Comparison of ENCODE assay signal across 9 cellular contexts in genomic region chr10:69413221-69413865, GRCh38. TPM values are rescaled to one million over a fixed set of nuclear protein-coding genes. Genes with fewer than 3 reads are reported as not detected.
DNase-seq lines count a peak whose midpoint lies in the region; FAIRE-seq and TF ChIP-seq lines count a peak whose summit lies in the region.
"Had no signal": no experiment of that assay in that cellular context is flagged by ENCODE, and none has a peak within 500 bp of the region (broad histone marks: within the 10 kb centered on the region; RNA-seq: fewer than 3 reads in every experiment).

No MANE protein-coding gene starts in this region.

- peak; percentile 51 for FAIRE-seq in G401.6 (lab: Jason Lieb, UNC)

- intact Hi-C loops in vagina (cut with DNase I) = loop anchor here (10.0 kb wide), 1 partner anchor 409 kb away; no protein-coding TSS in a partner anchor
- intact Hi-C loops in activated T-helper 1 cell treated with anti-CD3 and anti-CD28 coated beads, Interleukin-12 subunit alpha, Interleukin-12 subunit beta, Interleukin-2, Interleukin-4 antibody, amounts not matched to agents 30 ng/mL and 10 ng/mL and 1 ng/mL, durations not matched to agents 14 hours and 24 hours and 36 hours (cut with micrococcal nuclease) = no loop called here

- H3K4me3 ChIP-seq in mesendoderm (ENCODE audit: low read length) (no peak overlapping the region), vagina (peak overlapping the region in 1 of 2 donors; percentile 1)

- no peak overlapping the region for H4K8ac ChIP-seq in mesendoderm (ENCODE audit: low read depth, low read length)

- H3K4me1 ChIP-seq in mesendoderm (ENCODE audit: control insufficient read depth, low read depth, low read length) (no peaks in the 10 kb centered on the region), vagina (peaks cover 13% of the 10 kb centered on the region)

- H3K9ac ChIP-seq in mesendoderm (ENCODE audit: low read length) = no peak overlapping the region

- H3K27ac Mint-ChIP-seq in activated T-helper 1 cell treated with anti-CD3 and anti-CD28 coated beads, Interleukin-12 subunit alpha, Interleukin-12 subunit beta, Interleukin-2, Interleukin-4 antibody, amounts not matched to agents 30 ng/mL and 10 ng/mL and 1 ng/mL, durations not matched to agents 14 hours and 24 hours and 36 hours = no peak overlapping the region
- H3K27ac Mint-ChIP-seq: T-cell had no signal

- H2BK120ac ChIP-seq in mesendoderm (ENCODE audit: low read depth, low read length) = no peak overlapping the region

- no peak overlapping the region for H2BK5ac ChIP-seq in mesendoderm (ENCODE audit: low read length)

- no peak overlapping the region for H3K4me3 Mint-ChIP-seq in activated T-helper 1 cell treated with anti-CD3 and anti-CD28 coated beads, Interleukin-12 subunit alpha, Interleukin-12 subunit beta, Interleukin-2, Interleukin-4 antibody, amounts not matched to agents 30 ng/mL and 10 ng/mL and 1 ng/mL, durations not matched to agents 14 hours and 24 hours and 36 hours
- H3K4me3 Mint-ChIP-seq: T-cell had no signal

- H3K27me3 ChIP-seq in mesendoderm (ENCODE audit: insufficient read depth, low read length, poor library complexity) (no peaks in the 10 kb centered on the region), vagina (no peaks in the 10 kb centered on the region)

- DNase-seq in SW480 (ENCODE audit: low spot score) (peak; percentile 17), epidermal melanocyte (ENCODE audit: insufficient read length, low spot score) (peak; percentile 51), mesendoderm (peak; percentile 86), vagina (ENCODE audit: extremely low spot score in 2 of 2) (no peak), NCI-H345 (lab: John Stamatoyannopoulos, UW) (no peak)
- no peak for DNase-seq in activated T-helper 1 cell treated with anti-CD3 and anti-CD28 coated beads, Interleukin-12 subunit alpha, Interleukin-12 subunit beta, Interleukin-2, Interleukin-4 antibody, amounts not matched to agents 30 ng/mL and 10 ng/mL and 1 ng/mL, durations not matched to agents 14 hours and 24 hours and 36 hours (ENCODE audit: low spot score)

- no peaks in the 10 kb centered on the region for H3K9me3 Mint-ChIP-seq in activated T-helper 1 cell treated with anti-CD3 and anti-CD28 coated beads, Interleukin-12 subunit alpha, Interleukin-12 subunit beta, Interleukin-2, Interleukin-4 antibody, amounts not matched to agents 30 ng/mL and 10 ng/mL and 1 ng/mL, durations not matched to agents 14 hours and 24 hours and 36 hours
- H3K9me3 Mint-ChIP-seq: T-cell had no signal

- H3K79me1 ChIP-seq in mesendoderm (ENCODE audit: low read length) = no peaks in the 10 kb centered on the region

- no peaks in the 10 kb centered on the region for H3K79me2 ChIP-seq in mesendoderm (ENCODE audit: control insufficient read depth, insufficient read depth, low read length)

- no peak overlapping the region for H3K56ac ChIP-seq in mesendoderm (ENCODE audit: low read length)

- peak; percentile 35; the same call in 1 of the 2 replicates for TF ChIP-seq CTCF in LNCAP (IDR thresholded peaks at IDR 0.05)
- peak; percentile 48 to 76 (median 59) for TF ChIP-seq CTCF in vagina (IDR thresholded peaks at IDR 0.05)

- no peaks in the 10 kb centered on the region for H3K36me3 Mint-ChIP-seq in activated T-helper 1 cell treated with anti-CD3 and anti-CD28 coated beads, Interleukin-12 subunit alpha, Interleukin-12 subunit beta, Interleukin-2, Interleukin-4 antibody, amounts not matched to agents 30 ng/mL and 10 ng/mL and 1 ng/mL, durations not matched to agents 14 hours and 24 hours and 36 hours (ENCODE audit: low read depth)
- H3K36me3 Mint-ChIP-seq: T-cell had no signal

- no CpG with 5 or more reads among the region's 13 CpGs for WGBS in mesendoderm (ENCODE audit: extremely low coverage, insufficient coverage, low lambda C conversion rate)

- H3K4me1 Mint-ChIP-seq in activated T-helper 1 cell treated with anti-CD3 and anti-CD28 coated beads, Interleukin-12 subunit alpha, Interleukin-12 subunit beta, Interleukin-2, Interleukin-4 antibody, amounts not matched to agents 30 ng/mL and 10 ng/mL and 1 ng/mL, durations not matched to agents 14 hours and 24 hours and 36 hours (ENCODE audit: low read depth) = peaks cover 17% of the 10 kb centered on the region

- H3K27ac ChIP-seq in mesendoderm (ENCODE audit: low read depth, low read length) (no peak overlapping the region), vagina (peak overlapping the region; percentile 57)

- H2AK5ac ChIP-seq in mesendoderm (ENCODE audit: low read length) = no peak overlapping the region

- H3K27me3 Mint-ChIP-seq in activated T-helper 1 cell treated with anti-CD3 and anti-CD28 coated beads, Interleukin-12 subunit alpha, Interleukin-12 subunit beta, Interleukin-2, Interleukin-4 antibody, amounts not matched to agents 30 ng/mL and 10 ng/mL and 1 ng/mL, durations not matched to agents 14 hours and 24 hours and 36 hours (ENCODE audit: insufficient read depth) = no peaks in the 10 kb centered on the region
- H3K27me3 Mint-ChIP-seq: T-cell had no signal

- no peak overlapping the region for H4K5ac ChIP-seq in mesendoderm (ENCODE audit: low read length)

- H3K36me3 ChIP-seq in mesendoderm (ENCODE audit: control insufficient read depth, insufficient read depth, low read length) = no peaks in the 10 kb centered on the region
- H3K36me3 ChIP-seq in vagina = no peaks in the 10 kb centered on the region

- no peak overlapping the region for H3K4ac ChIP-seq in mesendoderm (ENCODE audit: low read depth, low read length)

- H3K18ac ChIP-seq in mesendoderm (ENCODE audit: low read length) = no peak overlapping the region

- no peak overlapping the region for H2BK15ac ChIP-seq in mesendoderm (replicated peaks; ENCODE audit: low read depth)

- TF ChIP-seq POLR2A in vagina (IDR thresholded peaks at IDR 0.05) = no peak

- no peaks in the 10 kb centered on the region for H3K9me3 ChIP-seq in vagina

- no peak overlapping the region for H3K4me2 ChIP-seq in mesendoderm (ENCODE audit: low read length)

- no peak overlapping the region for H3K23ac ChIP-seq in mesendoderm (ENCODE audit: low read length)

RNA-seq across cellular contexts. Expression of gene TACR2, which starts 3.4 kb away (rescaled TPM):
- polyA plus RNA-seq in mesendoderm (2013, experiment 1 of 2) = 0.01 TPM
- 0.03 TPM for polyA plus RNA-seq in mesendoderm (2013, experiment 2 of 2)
- 6.1 TPM for total RNA-seq in vagina
- total RNA-seq in activated T-helper 1 cell treated with anti-CD3 and anti-CD28 coated beads, Interleukin-12 subunit alpha, Interleukin-12 subunit beta, Interleukin-2, Interleukin-4 antibody, amounts not matched to agents 30 ng/mL and 10 ng/mL and 1 ng/mL, durations not matched to agents 14 hours and 24 hours and 36 hours = not detected in 2 replicates
- total RNA-seq: T-cell had no signal

RNA-seq across cellular contexts. Expression of gene TSPAN15, which starts 37.9 kb away (rescaled TPM):
- 1.3 TPM for polyA plus RNA-seq in mesendoderm (2013, experiment 1 of 2)
- 1.3 TPM for polyA plus RNA-seq in mesendoderm (2013, experiment 2 of 2)
- total RNA-seq in vagina = 26.5 TPM
- 1.6 and 2.7 TPM in 2 replicates for total RNA-seq in activated T-helper 1 cell treated with anti-CD3 and anti-CD28 coated beads, Interleukin-12 subunit alpha, Interleukin-12 subunit beta, Interleukin-2, Interleukin-4 antibody, amounts not matched to agents 30 ng/mL and 10 ng/mL and 1 ng/mL, durations not matched to agents 14 hours and 24 hours and 36 hours

Comparison
In these comparisons a context has a peak if more than half of its experiments do, and no peak if none do; other contexts are left out.
1. DNase-seq: peak in SW480 (single experiment), epidermal melanocyte (single experiment) and mesendoderm (single experiment); none in vagina (0 of 2), NCI-H345 (single experiment) and activated T-helper 1 cell treated with anti-CD3 and anti-CD28 coated beads, Interleukin-12 subunit alpha, Interleukin-12 subunit beta, Interleukin-2, Interleukin-4 antibody, amounts not matched to agents 30 ng/mL and 10 ng/mL and 1 ng/mL, durations not matched to agents 14 hours and 24 hours and 36 hours (single experiment).